Comparison of ENCODE assay signal across 9 cellular contexts in genomic region chr16:58638148-58639036, GRCh38. TPM values are rescaled to one million over a fixed set of nuclear protein-coding genes. Genes with fewer than 3 reads are reported as not detected.
DNase-seq lines count a peak whose midpoint lies in the region; ATAC-seq and TF ChIP-seq lines count a peak whose summit lies in the region.
"Had no signal": no experiment of that assay in that cellular context is flagged by ENCODE, and none has a peak within 500 bp of the region (broad histone marks: within the 10 kb centered on the region; RNA-seq: fewer than 3 reads in every experiment).

No MANE protein-coding gene starts in this region.

- DNase-seq in Caki2 (ENCODE audit: low read depth): peak; percentile 69
- peak; percentile 63 for DNase-seq in dermis blood vessel endothelial cell
- DNase-seq in medulla oblongata (ENCODE audit: extremely low spot score): peak; percentile 24
- DNase-seq in NCI-H748 treated with DMSO at 0.1 percent for 48 hours (lab: John Stamatoyannopoulos, UW): no peak
- DNase-seq in HAP-1 (ENCODE audit: low spot score in 2 of 2): no peak
- DNase-seq: NCI-H510A treated with DMSO at 0.1 percent for 48 hours had no signal

- H3K27me3 ChIP-seq in Loucy (ENCODE audit: insufficient read depth, low read length, poor library complexity, severe bottlenecking): no peaks in the 10 kb centered on the region
- H3K27me3 ChIP-seq in HAP-1 (ENCODE audit: low read depth): no peaks in the 10 kb centered on the region

- no peaks in the 10 kb centered on the region for H3F3A ChIP-seq in Loucy (ENCODE audit: low read depth)

- H3K9me3 ChIP-seq in Loucy (ENCODE audit: insufficient read depth, low read depth, low read length) (no peaks in the 10 kb centered on the region), HAP-1 (no peaks in the 10 kb centered on the region)

- H3K36me3 ChIP-seq in Loucy (ENCODE audit: insufficient read depth, low read length): no peaks in the 10 kb centered on the region
- no peaks in the 10 kb centered on the region for H3K36me3 ChIP-seq in HAP-1 (replicated peaks)

- H3K4me1 ChIP-seq in Loucy (ENCODE audit: insufficient read depth, low read length, poor library complexity, severe bottlenecking) (no peaks in the 10 kb centered on the region), HAP-1 (no peaks in the 10 kb centered on the region)

- H3K9ac ChIP-seq in Loucy (ENCODE audit: low read depth, low read length, poor library complexity, severe bottlenecking): no peak overlapping the region

- H3K9me2 ChIP-seq in Loucy (replicated peaks; ENCODE audit: low read depth, low read length): no peaks in the 10 kb centered on the region

- ATAC-seq in GM21381 (IDR thresholded peaks at IDR 0.05; ENCODE audit: unreplicated experiment): no peak
- ATAC-seq in HG02938 (IDR thresholded peaks at IDR 0.05; ENCODE audit: unreplicated experiment): no peak

- H2AFZ ChIP-seq in Loucy (ENCODE audit: low read length): no peak overlapping the region

- no peak overlapping the region for H3K4me2 ChIP-seq in Loucy (ENCODE audit: low read depth, low read length, poor library complexity, severe bottlenecking)

- no peaks in the 10 kb centered on the region for H4K20me1 ChIP-seq in Loucy (ENCODE audit: insufficient read depth, low read length, poor library complexity, severe bottlenecking)

- no peaks in the 10 kb centered on the region for H3K79me2 ChIP-seq in Loucy (ENCODE audit: insufficient read depth, low read length)

- peak; percentile 40 for TF ChIP-seq CTCF in Loucy (conservative IDR thresholded peaks at IDR 0.05; ENCODE audit: low read length)

- in situ Hi-C loops in Caki2 (cut with HindIII; ENCODE audit: low pct_unique_long_range_greater_than_20kb, low sequenced_read_pairs) (no loop called here), HAP-1 (cut with MboI; ENCODE audit: low sequenced_read_pairs) (no loop called here)

- H3K4me3 ChIP-seq in Loucy (ENCODE audit: low read length, poor library complexity, severe bottlenecking) (no peak overlapping the region), HAP-1 (no peak overlapping the region)

RNA-seq across cellular contexts. Expression of gene CNOT1, which starts 8.8 kb away (rescaled TPM):
- 60.7 and 114 TPM in 2 replicates for total RNA-seq in Caki2 (2014; rRNA removed; shearing (Covaris generic); ENCODE audit: low replicate concordance)
- 93.6 and 197 TPM in 2 replicates for total RNA-seq in dermis blood vessel endothelial cell

RNA-seq across cellular contexts. Expression of gene SLC38A7, which starts 46.2 kb away (rescaled TPM):
- total RNA-seq in Caki2 (2014; rRNA removed; shearing (Covaris generic); ENCODE audit: low replicate concordance): 7.7 and 24.3 TPM in 2 replicates
- 27.7 and 39.6 TPM in 2 replicates for total RNA-seq in dermis blood vessel endothelial cell

Comparison
In these comparisons a context has a peak if more than half of its experiments do, and no peak if none do; other contexts are left out.
1. DNase-seq: peak in Caki2 (single experiment), dermis blood vessel endothelial cell (single experiment) and medulla oblongata (single experiment); none in NCI-H748 treated with DMSO at 0.1 percent for 48 hours (single experiment) and HAP-1 (0 of 2).